Comparison of ENCODE assay signal across 12 cellular contexts in genomic region chr6:133309579-133309978, GRCh38.
"Had no signal": no experiment of that assay in that cellular context is flagged by ENCODE, and none has a peak within 500 bp of the region (broad histone marks: within the 10 kb centered on the region; RNA-seq: fewer than 3 reads in every experiment).

No MANE protein-coding gene starts in this region.

- H3K36me3 Mint-ChIP-seq: activated naive CD4-positive, alpha-beta T cell treated with anti-CD3 and anti-CD28 coated beads, Interleukin-2, amount 50 U/mL, for 24 hours; naive B cell had no signal

- H3K4me3 ChIP-seq: lung, upper lobe of left lung had no signal

- H3K27ac ChIP-seq: upper lobe of left lung had no signal

- H3K36me3 ChIP-seq: upper lobe of left lung had no signal

- DNase-seq: activated CD4-positive, alpha-beta T cell treated with anti-CD3 and anti-CD28 coated beads, Interleukin-2, amount 50 U/mL, for 1 hour; activated effector memory CD4-positive, alpha-beta T cell treated with Interleukin-2 at 50 U/mL for 16 hours; activated T-cell treated with anti-CD3 and anti-CD28 coated beads, Interleukin-2, amount 50 U/mL, for 1 hour; left colon; midbrain; naive B cell; right cardiac atrium; stimulated activated CD4-positive, alpha-beta T cell treated with anti-CD3 and anti-CD28 coated beads, Interleukin-12 subunit alpha, Interleukin-12 subunit beta, amount 100 ng/mL, for 4 hours; stimulated activated naive CD8-positive, alpha-beta T cell treated with anti-CD3 and anti-CD28 coated beads, Interleukin-15, Interleukin-2, amounts not matched to agents 100 U/mL and 50 U/mL, for 24 hours; upper lobe of left lung had no signal

- ATAC-seq: left colon; right cardiac atrium; stimulated activated naive CD8-positive, alpha-beta T cell treated with anti-CD3 and anti-CD28 coated beads, Interleukin-15, Interleukin-2, amounts not matched to agents 100 U/mL and 50 U/mL, for 24 hours had no signal

- H3K4me1 ChIP-seq: upper lobe of left lung had no signal

- H3K9me3 Mint-ChIP-seq: activated naive CD4-positive, alpha-beta T cell treated with anti-CD3 and anti-CD28 coated beads, Interleukin-2, amount 50 U/mL, for 24 hours had no signal

- H3K4me1 Mint-ChIP-seq: activated naive CD4-positive, alpha-beta T cell treated with anti-CD3 and anti-CD28 coated beads, Interleukin-2, amount 50 U/mL, for 24 hours; naive B cell had no signal

- H3K4me3 Mint-ChIP-seq: activated naive CD4-positive, alpha-beta T cell treated with anti-CD3 and anti-CD28 coated beads, Interleukin-2, amount 50 U/mL, for 24 hours; naive B cell had no signal

- H3K9me3 ChIP-seq: upper lobe of left lung had no signal

- H3K27me3 ChIP-seq: upper lobe of left lung had no signal

- H3K27ac Mint-ChIP-seq: activated naive CD4-positive, alpha-beta T cell treated with anti-CD3 and anti-CD28 coated beads, Interleukin-2, amount 50 U/mL, for 24 hours; naive B cell had no signal
